Comparison of ENCODE assay signal across 1 cellular context in the genomic region with DNA sequence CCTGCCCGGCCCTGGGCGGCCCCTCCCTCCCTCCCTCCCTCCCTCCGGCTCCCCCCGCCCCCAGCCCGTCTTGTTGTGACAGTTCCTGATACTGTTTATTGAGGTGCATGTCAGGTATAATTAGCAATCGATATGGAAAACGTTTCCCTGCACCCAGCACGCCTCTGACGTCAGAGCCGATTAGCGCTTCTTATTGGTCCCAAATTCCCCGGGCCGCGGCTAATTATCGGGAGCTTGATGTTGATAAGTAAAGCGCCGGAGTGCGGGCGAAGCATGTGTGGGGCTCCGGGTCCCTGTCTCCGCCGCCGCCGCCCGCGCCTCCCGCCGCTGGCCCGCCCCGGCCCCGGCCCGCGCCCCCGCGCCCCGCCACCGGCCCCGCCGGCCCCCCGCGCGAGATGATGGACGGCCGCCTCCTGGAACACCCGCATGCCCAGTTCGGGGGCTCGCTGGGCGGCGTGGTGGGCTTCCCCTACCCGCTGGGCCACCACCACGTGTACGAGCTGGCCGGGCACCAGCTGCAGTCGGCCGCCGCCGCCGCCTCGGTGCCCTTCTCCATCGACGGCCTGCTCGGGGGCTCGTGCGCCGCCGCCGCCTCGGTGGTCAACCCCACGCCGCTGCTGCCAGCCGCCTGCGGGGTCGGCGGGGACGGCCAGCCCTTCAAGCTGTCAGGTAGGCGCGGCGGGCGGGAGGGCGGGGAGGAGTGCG.
TF ChIP-seq lines count a peak whose summit lies in the region.

Gene UNCX (plus strand): TSS at position 250 of the 705 bp plus-strand sequence. CDS start 146 bp downstream, at position 396.

TF ChIP-seq in H1, 55 proteins besides CTCF, POLR2A, EP300 and RAD21:
- TF ChIP-seq RFX5 (IDR thresholded peaks at IDR 0.05; ENCODE audit: borderline replicate concordance, low read depth, low read length) (no peak), RBBP5 (IDR thresholded peaks at IDR 0.05; ENCODE audit: borderline replicate concordance, low read depth, low read length) (0 out of 2 replicates have a peak, but pooled peaks have one; percentile 3), MAX (IDR thresholded peaks at IDR 0.05) (peak; percentile 57), CREB1 (IDR thresholded peaks at IDR 0.05) (peak; percentile 35; the same call in 1 of the 2 replicates), SIN3A (conservative IDR thresholded peaks at IDR 0.05 in 1 of 2, IDR thresholded peaks at IDR 0.05 in 1 of 2; ENCODE audit: low read depth in 1 of 2, low read length in 2 of 2) (no peak), CEBPB (IDR thresholded peaks at IDR 0.05; ENCODE audit: low read depth, low read length) (no peak)
TF ChIP-seq in H1: peak in this region for 3.
